Comparison of ENCODE assay signal across 15 cellular contexts in the genomic region with DNA sequence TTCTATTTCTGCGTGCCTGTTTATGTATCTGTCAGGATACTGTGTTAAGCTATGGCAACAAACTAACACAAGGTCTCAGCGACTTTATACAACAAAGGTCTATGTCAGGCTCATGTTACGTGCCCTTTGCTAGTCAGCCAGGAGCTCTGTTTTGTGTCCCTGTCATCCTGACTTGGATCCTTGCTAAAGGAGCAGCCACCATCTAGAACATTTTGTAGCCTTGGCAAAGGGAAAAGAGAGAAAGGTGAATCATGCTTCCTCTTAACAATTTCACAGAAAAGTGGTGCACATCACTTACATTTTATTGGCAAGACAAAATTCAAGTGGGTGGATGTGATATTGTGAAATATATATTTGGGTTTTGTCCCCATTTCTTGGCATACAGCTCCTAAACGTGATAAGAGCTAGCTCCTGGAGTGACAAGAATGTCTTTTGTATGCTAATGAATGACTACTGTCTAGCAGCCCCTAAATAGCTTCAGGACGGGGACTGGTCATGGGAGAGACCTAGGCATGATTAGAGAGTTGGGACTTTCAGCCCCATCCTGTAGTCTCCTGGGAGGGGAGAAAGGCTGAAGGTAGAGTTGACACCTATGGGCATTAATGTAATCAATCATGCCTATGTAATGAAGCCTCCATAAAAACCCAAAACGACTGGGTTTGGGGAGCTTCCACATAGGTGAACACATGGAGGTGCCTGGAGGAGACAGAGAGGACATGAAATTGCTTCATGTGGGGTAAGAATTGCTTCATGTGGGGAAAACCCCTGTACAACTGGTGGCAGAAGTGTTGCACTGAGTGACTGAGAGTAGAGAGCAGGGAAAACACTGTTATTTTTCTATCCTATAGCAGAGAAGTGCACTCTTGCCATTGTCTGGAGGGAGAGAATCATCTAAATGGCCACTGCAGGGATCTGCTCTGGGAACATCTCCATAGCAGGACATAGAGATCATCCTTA. TPM values are rescaled to one million over a fixed set of nuclear protein-coding genes. Genes with fewer than 3 reads are reported as not detected.
A peak's percentile ranks its signal among the peaks of the same experiment; 100 is the strongest.
DNase-seq lines count a peak whose midpoint lies in the region; ATAC-seq and TF ChIP-seq lines count a peak whose summit lies in the region.
"Had no signal": no experiment of that assay in that cellular context is flagged by ENCODE, and none has a peak within 500 bp of the region (broad histone marks: within the 10 kb centered on the region; RNA-seq: fewer than 3 reads in every experiment).

No MANE protein-coding gene starts in this region.

- H3K4me3 ChIP-seq in right atrium auricular region (no peak overlapping the region), stomach smooth muscle (ENCODE audit: low read length in 2 of 2) (no peak overlapping the region)

- no peaks in the 10 kb centered on the region for H3K36me3 Mint-ChIP-seq in activated naive CD8-positive, alpha-beta T cell treated with anti-CD3 and anti-CD28 coated beads for 36 hours
- H3K36me3 Mint-ChIP-seq: mesothelial cell of epicardium, type B pancreatic cell had no signal

- H3K27ac ChIP-seq in right atrium auricular region: no peak overlapping the region
- peak overlapping the region; percentile 13 for H3K27ac ChIP-seq in stomach smooth muscle (ENCODE audit: low read length)
- H3K27ac ChIP-seq: foreskin keratinocyte, parathyroid adenoma had no signal

- no peaks in the 10 kb centered on the region for H3K9me3 Mint-ChIP-seq in activated naive CD8-positive, alpha-beta T cell treated with anti-CD3 and anti-CD28 coated beads for 36 hours
- H3K9me3 Mint-ChIP-seq: activated T-cell treated with anti-CD3 and anti-CD28 coated beads, Interleukin-2, amount 50 U/mL, for 4 hours; type B pancreatic cell had no signal

- H3K27me3 ChIP-seq in right atrium auricular region (no peaks in the 10 kb centered on the region), stomach smooth muscle (ENCODE audit: control insufficient read depth in 1 of 2, insufficient read depth in 2 of 2, low read length in 2 of 2) (no peaks in the 10 kb centered on the region)

- in situ Hi-C loops in ACHN (cut with HindIII; ENCODE audit: low pct_ligation_motif_present, low pct_unique_long_range_greater_than_20kb, low sequenced_read_pairs): no loop called here

- H3K36me3 ChIP-seq in right atrium auricular region (no peaks in the 10 kb centered on the region), stomach smooth muscle (ENCODE audit: control insufficient read depth in 2 of 2, insufficient read depth in 2 of 2, low read length in 2 of 2) (no peaks in the 10 kb centered on the region)

- H3K27ac Mint-ChIP-seq in activated naive CD8-positive, alpha-beta T cell treated with anti-CD3 and anti-CD28 coated beads for 36 hours: peak overlapping the region; percentile 81
- H3K27ac Mint-ChIP-seq: mesothelial cell of epicardium, type B pancreatic cell had no signal

- no peaks in the 10 kb centered on the region for H3K4me1 ChIP-seq in right atrium auricular region
- H3K4me1 ChIP-seq in stomach smooth muscle (ENCODE audit: control insufficient read depth, insufficient read depth, low read length): no peaks in the 10 kb centered on the region
- H3K4me1 ChIP-seq: foreskin keratinocyte, parathyroid adenoma had no signal

- intact Hi-C loops in Right ventricle myocardium inferior (cut with DNase I) (no loop called here), left ventricle myocardium superior (cut with micrococcal nuclease) (no loop called here)

- H3K4me3 Mint-ChIP-seq in activated naive CD8-positive, alpha-beta T cell treated with anti-CD3 and anti-CD28 coated beads for 36 hours: no peak overlapping the region
- H3K4me3 Mint-ChIP-seq: activated T-cell treated with anti-CD3 and anti-CD28 coated beads, Interleukin-2, amount 50 U/mL, for 4 hours; mesothelial cell of epicardium; type B pancreatic cell had no signal

- no peak for TF ChIP-seq CTCF in right atrium auricular region (IDR thresholded peaks at IDR 0.05)

- DNase-seq in Right ventricle myocardium inferior (ENCODE audit: missing footprints): no peak
- no peak for DNase-seq in right atrium auricular region (ENCODE audit: low spot score)
- peak; percentile 13 for DNase-seq in activated naive CD8-positive, alpha-beta T cell treated with anti-CD3 and anti-CD28 coated beads for 36 hours
- no peak for DNase-seq in left ventricle myocardium superior
- no peak for DNase-seq in stimulated activated CD4-positive, alpha-beta T cell treated with anti-CD3 and anti-CD28 coated beads, Interleukin-4, amount 100 ng/mL, for 1 hour
- DNase-seq in glomerular visceral epithelial cell (ENCODE audit: extremely low spot score): no peak
- no peak for DNase-seq in ACHN
- DNase-seq: activated CD4-positive, alpha-beta T cell treated with anti-CD3 and anti-CD28 coated beads for 1 hour; activated T-cell treated with anti-CD3 and anti-CD28 coated beads, Interleukin-2, amount 50 U/mL, for 4 hours; DMS 273 treated with DMSO at 0.1 percent for 48 hours; foreskin keratinocyte had no signal

- peaks cover 19% of the 10 kb centered on the region for H3K4me1 Mint-ChIP-seq in activated naive CD8-positive, alpha-beta T cell treated with anti-CD3 and anti-CD28 coated beads for 36 hours

- peaks cover 27% of the 10 kb centered on the region for H3K27me3 Mint-ChIP-seq in activated naive CD8-positive, alpha-beta T cell treated with anti-CD3 and anti-CD28 coated beads for 36 hours

- ATAC-seq in Right ventricle myocardium inferior: peak; percentile 90
- ATAC-seq in left ventricle myocardium superior: peak; percentile 99
- ATAC-seq: foreskin keratinocyte had no signal

- H3K9me3 ChIP-seq in right atrium auricular region (no peaks in the 10 kb centered on the region), stomach smooth muscle (ENCODE audit: control insufficient read depth in 2 of 2, low read length in 2 of 2) (no peaks in the 10 kb centered on the region)

- H3K9ac ChIP-seq in stomach smooth muscle (ENCODE audit: low read length in 2 of 2): no peak overlapping the region
- H3K9ac ChIP-seq: parathyroid adenoma had no signal

RNA-seq across cellular contexts. Expression of gene MRPL32, which starts 33.0 kb away (rescaled TPM):
- 66.8 TPM for total RNA-seq in Right ventricle myocardium inferior
- 10 to 100 TPM; 36.1 to 53.1 TPM for total RNA-seq in right atrium auricular region
- 10 to 100 TPM; 90.7 to 96.8 TPM for total RNA-seq in activated naive CD8-positive, alpha-beta T cell treated with anti-CD3 and anti-CD28 coated beads for 36 hours
- 68.7 TPM for total RNA-seq in left ventricle myocardium superior

RNA-seq across cellular contexts. Expression of gene PSMA2, which starts 33.2 kb away (rescaled TPM):
- total RNA-seq in Right ventricle myocardium inferior: 81.7 TPM
- total RNA-seq in right atrium auricular region: 10 to 100 TPM; 50.7 to 61.8 TPM
- total RNA-seq in activated naive CD8-positive, alpha-beta T cell treated with anti-CD3 and anti-CD28 coated beads for 36 hours: 100 to 1,000 TPM; 207 to 235 TPM
- 90.1 TPM for total RNA-seq in left ventricle myocardium superior

RNA-seq across cellular contexts. Expression of gene C7orf25, which starts 53.3 kb away (rescaled TPM):
- 4.2 TPM for total RNA-seq in Right ventricle myocardium inferior
- total RNA-seq in right atrium auricular region: 10 to 100 TPM in 1 of 2 donors, 1 to 10 TPM in 1; 4.4 to 10.6 TPM
- total RNA-seq in activated naive CD8-positive, alpha-beta T cell treated with anti-CD3 and anti-CD28 coated beads for 36 hours: 1 to 10 TPM; 3.8 to 4.3 TPM
- total RNA-seq in left ventricle myocardium superior: 5.7 TPM
